In the genomic region with DNA sequence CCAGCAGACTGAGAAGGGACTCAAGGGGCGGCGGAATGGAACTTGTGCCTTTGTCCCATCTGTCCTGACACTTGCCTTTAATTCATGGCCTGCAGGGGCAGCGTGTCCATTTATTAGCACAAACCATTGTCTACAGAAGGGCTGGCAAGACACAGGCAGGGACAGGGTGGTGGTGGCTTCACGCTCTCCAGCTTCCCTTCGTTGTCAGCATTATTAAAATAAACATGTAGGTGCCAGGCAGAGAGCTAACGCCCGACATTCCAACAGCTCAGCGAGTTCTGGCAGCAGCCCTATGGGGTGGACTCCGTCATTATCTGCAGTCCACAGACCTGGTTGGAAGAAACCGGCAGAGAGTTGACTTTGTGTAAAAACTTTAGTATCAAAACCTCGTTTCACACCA, we compare ENCODE assay signal across 29 cellular contexts. TPM values are rescaled to one million over a fixed set of nuclear protein-coding genes. Genes with fewer than 3 reads are reported as not detected.
DNase-seq lines count a peak whose midpoint lies in the region; ATAC-seq, FAIRE-seq and TF ChIP-seq lines count a peak whose summit lies in the region.
"Had no signal": no experiment of that assay in that cellular context is flagged by ENCODE, and none has a peak within 500 bp of the region (broad histone marks: within the 10 kb centered on the region; RNA-seq: fewer than 3 reads in every experiment).

No MANE protein-coding gene starts in this region.

- no peaks in the 10 kb centered on the region for H3K9me3 Mint-ChIP-seq in activated CD4-positive, alpha-beta memory T cell treated with anti-CD3 and anti-CD28 coated beads, Interleukin-2, amount 10 ng/mL, durations not matched to agents 7 days and 5 days
- H3K9me3 Mint-ChIP-seq: activated CD4-positive, alpha-beta memory T cell treated with anti-CD3 and anti-CD28 coated beads for 36 hours; stimulated activated naive CD8-positive, alpha-beta T cell treated with anti-CD3 and anti-CD28 coated beads, Interleukin-15, amount 100 ng/mL, for 72 hours had no signal

- intact Hi-C loops in HepG2 (cut with micrococcal nuclease; ENCODE audit: unreplicated experiment) (no loop called here), right lobe of liver (cut with DNase I) (no loop called here), K562 (cut with micrococcal nuclease) (no loop called here)

- H3K27ac Mint-ChIP-seq in activated CD4-positive, alpha-beta memory T cell treated with anti-CD3 and anti-CD28 coated beads, Interleukin-2, amount 10 ng/mL, durations not matched to agents 7 days and 5 days: no peak overlapping the region
- H3K27ac Mint-ChIP-seq: stimulated activated naive CD8-positive, alpha-beta T cell treated with anti-CD3 and anti-CD28 coated beads, Interleukin-15, amount 100 ng/mL, for 72 hours had no signal

- H3K9ac ChIP-seq in HepG2 (ENCODE audit: insufficient read depth, low read depth, low read length): no peak overlapping the region
- H3K9ac ChIP-seq in K562 (ENCODE audit: insufficient read depth in 1 of 2, low read depth in 2 of 2, low read length in 2 of 2): peak overlapping the region in 1 of 2 experiments; percentile 22; a peak in 1 of 4 replicates
- H3K9ac ChIP-seq: GM23248, SK-N-SH had no signal

- DNase-seq in HepG2 (ENCODE audit: low spot score): no peak
- no peak for DNase-seq in right lobe of liver
- DNase-seq in K562 (ENCODE audit: extremely low read depth in 1 of 4, low spot score in 3 of 4): peak in 3 of 4 experiments; percentile 34 to 44 (median 44)
- no peak for DNase-seq in right atrium auricular region (ENCODE audit: low spot score)
- no peak for DNase-seq in GM12892 (ENCODE audit: insufficient read length)
- DNase-seq in activated CD4-positive, alpha-beta memory T cell treated with anti-CD3 and anti-CD28 coated beads, Interleukin-2, amount 10 ng/mL, durations not matched to agents 7 days and 5 days: no peak
- DNase-seq: activated CD4-positive, CD25-positive, alpha-beta regulatory T cell; activated gamma-delta T cell; activated T-cell treated with anti-CD3 and anti-CD28 coated beads for 4 hours; adrenal gland; brain microvascular endothelial cell; CD4-positive, CD25-positive, alpha-beta regulatory T cell; GM23248; naive thymus-derived CD4-positive, alpha-beta T cell; NCI-H1105; NCI-H2081; retina; SK-N-SH; stimulated activated naive CD8-positive, alpha-beta T cell treated with anti-CD3 and anti-CD28 coated beads, Interleukin-15, amount 100 ng/mL, for 72 hours; upper lobe of right lung had no signal

- no peak overlapping the region for H2AFZ ChIP-seq in HepG2 (ENCODE audit: low read length)
- H2AFZ ChIP-seq in K562 (ENCODE audit: low read depth, low read length): peak overlapping the region; percentile 92
- H2AFZ ChIP-seq: GM23248 had no signal

- H3K36me3 ChIP-seq in HepG2 (replicated peaks in 1 of 2; ENCODE audit: control insufficient read depth in 1 of 2, insufficient read depth in 2 of 2, low read length in 2 of 2): no peaks in the 10 kb centered on the region
- H3K36me3 ChIP-seq in right lobe of liver: no peaks in the 10 kb centered on the region
- no peaks in the 10 kb centered on the region for H3K36me3 ChIP-seq in K562 (ENCODE audit: control insufficient read depth, insufficient read depth, low read length)
- no peaks in the 10 kb centered on the region for H3K36me3 ChIP-seq in right atrium auricular region
- H3K36me3 ChIP-seq: adrenal gland, brain microvascular endothelial cell, upper lobe of right lung had no signal

- 38% methylated on average over 11 of the region's 11 CpGs for WGBS in HepG2 (ENCODE audit: low lambda C conversion rate)
- 52% methylated on average over 6 of the region's 11 CpGs for WGBS in right lobe of liver (ENCODE audit: insufficient coverage, low coverage, low lambda C conversion rate, missing lambda C conversion rate)
- 23% methylated on average over 11 of the region's 11 CpGs for WGBS in K562 (ENCODE audit: insufficient coverage, low coverage, missing lambda C conversion rate)

- H3K4me2 ChIP-seq in HepG2 (ENCODE audit: low read depth, low read length) (no peak overlapping the region), K562 (ENCODE audit: insufficient read depth, low read length) (peak overlapping the region; percentile 40)
- H3K4me2 ChIP-seq: SK-N-SH had no signal

- no peaks in the 10 kb centered on the region for H3K27me3 Mint-ChIP-seq in activated CD4-positive, alpha-beta memory T cell treated with anti-CD3 and anti-CD28 coated beads, Interleukin-2, amount 10 ng/mL, durations not matched to agents 7 days and 5 days
- H3K27me3 Mint-ChIP-seq: activated CD4-positive, alpha-beta memory T cell treated with anti-CD3 and anti-CD28 coated beads for 36 hours; CD4-positive, CD25-positive, alpha-beta regulatory T cell; naive thymus-derived CD4-positive, alpha-beta T cell; stimulated activated naive CD8-positive, alpha-beta T cell treated with anti-CD3 and anti-CD28 coated beads, Interleukin-15, amount 100 ng/mL, for 72 hours had no signal

- CTCF ChIA-PET in HepG2 (lab: Yijun Ruan, JAX; ENCODE audit: low intra/inter-chr PET ratio, low total read pairs) (no interaction called here), K562 (lab: Yijun Ruan, JAX; ENCODE audit: low intra/inter-chr PET ratio) (no interaction called here)
- CTCF ChIA-PET in activated CD4-positive, alpha-beta memory T cell treated with anti-CD3 and anti-CD28 coated beads, Interleukin-2, amount 10 ng/mL, durations not matched to agents 7 days and 5 days (lab: Charles Lee): no interaction called here

- H3K4me1 ChIP-seq in HepG2 (ENCODE audit: insufficient read depth, low read length) (no peaks in the 10 kb centered on the region), right lobe of liver (no peaks in the 10 kb centered on the region), K562 (replicated peaks in 1 of 2; ENCODE audit: control insufficient read depth in 2 of 2, insufficient read depth in 2 of 2, low read length in 2 of 2) (peaks cover 8 to 29% of the 10 kb centered on the region in 2 experiments; a peak in 4 of 5 replicates), right atrium auricular region (peaks cover 0 to 22% of the 10 kb centered on the region in 2 donors)
- H3K4me1 ChIP-seq: adrenal gland, upper lobe of right lung had no signal

- no peak overlapping the region for H3K4me3 ChIP-seq in HepG2 (replicated peaks in 1 of 3; ENCODE audit: insufficient read depth in 1 of 3, low read depth in 2 of 3, low read length in 3 of 3)
- no peak overlapping the region for H3K4me3 ChIP-seq in right lobe of liver
- no peak overlapping the region for H3K4me3 ChIP-seq in K562
- no peak overlapping the region for H3K4me3 ChIP-seq in right atrium auricular region
- H3K4me3 ChIP-seq: adrenal gland, GM23248, upper lobe of right lung had no signal

- H3K4me1 Mint-ChIP-seq in activated CD4-positive, alpha-beta memory T cell treated with anti-CD3 and anti-CD28 coated beads, Interleukin-2, amount 10 ng/mL, durations not matched to agents 7 days and 5 days: peaks cover 37% of the 10 kb centered on the region

- TF ChIP-seq RAD21 in HepG2 (CRISPR knock-in tag; IDR thresholded peaks at IDR 0.05) (no peak), K562 (CRISPR knock-in tag; conservative IDR thresholded peaks at IDR 0.05 in 1 of 2, IDR thresholded peaks at IDR 0.05 in 1 of 2) (no peak)

- H3K9me3 ChIP-seq in HepG2 (ENCODE audit: low read length): no peaks in the 10 kb centered on the region
- H3K9me3 ChIP-seq in right lobe of liver: no peaks in the 10 kb centered on the region
- H3K9me3 ChIP-seq in K562 (replicated peaks; ENCODE audit: control insufficient read depth, insufficient read depth, low read depth, low read length): no peaks in the 10 kb centered on the region
- H3K9me3 ChIP-seq in right atrium auricular region: no peaks in the 10 kb centered on the region
- H3K9me3 ChIP-seq: adrenal gland, SK-N-SH, upper lobe of right lung had no signal

- TF ChIP-seq CTCF in HepG2 (CRISPR knock-in tag; IDR thresholded peaks at IDR 0.05) (no peak), right lobe of liver (IDR thresholded peaks at IDR 0.05) (no peak), K562 (IDR thresholded peaks at IDR 0.05 in 2 of 3, conservative IDR thresholded peaks at IDR 0.05 in 1 of 3; ENCODE audit: insufficient read depth in 2 of 3, low read depth in 1 of 3, low read length in 3 of 3) (peak in 2 of 3 experiments; percentile 27 to 36; a peak in 2 of 6 replicates), right atrium auricular region (IDR thresholded peaks at IDR 0.05) (peak in 1 of 2 donors; percentile 12)

- H4K20me1 ChIP-seq in HepG2 (ENCODE audit: insufficient read depth, low read length) (no peaks in the 10 kb centered on the region), K562 (replicated peaks; ENCODE audit: control insufficient read depth, insufficient read depth, low read length) (no peaks in the 10 kb centered on the region)

- in situ Hi-C loops in HepG2 (cut with HindIII; ENCODE audit: extremely low pct_ligation_motif_present, low pct_unique_long_range_greater_than_20kb): no loop called here
- in situ Hi-C loops in K562 (cut with MboI): no loop called here

- FAIRE-seq in HepG2 (lab: Jason Lieb, UNC): no peak
- FAIRE-seq in K562 (lab: Jason Lieb, UNC): peak; percentile 11
- no peak for FAIRE-seq in GM12892 (lab: Jason Lieb, UNC)
- FAIRE-seq: colon had no signal

- no peak overlapping the region for H3K4me3 Mint-ChIP-seq in activated CD4-positive, alpha-beta memory T cell treated with anti-CD3 and anti-CD28 coated beads, Interleukin-2, amount 10 ng/mL, durations not matched to agents 7 days and 5 days
- H3K4me3 Mint-ChIP-seq: activated CD4-positive, alpha-beta memory T cell treated with anti-CD3 and anti-CD28 coated beads for 36 hours; CD4-positive, CD25-positive, alpha-beta regulatory T cell; naive thymus-derived CD4-positive, alpha-beta T cell; stimulated activated naive CD8-positive, alpha-beta T cell treated with anti-CD3 and anti-CD28 coated beads, Interleukin-15, amount 100 ng/mL, for 72 hours had no signal

- TF ChIP-seq EP300 in HepG2 (IDR thresholded peaks at IDR 0.05; ENCODE audit: low read depth in 2 of 2, low read length in 2 of 2) (no peak), HepG2 (CRISPR knock-in tag; IDR thresholded peaks at IDR 0.05; ENCODE audit: borderline replicate concordance) (no peak), K562 (IDR thresholded peaks at IDR 0.05; ENCODE audit: low read length) (no peak)

- ATAC-seq in HepG2: peak; percentile 44; the same call in 2 of the 3 replicates
- ATAC-seq in right lobe of liver: no peak
- peak; percentile 84 for ATAC-seq in K562
- ATAC-seq in GM19324 (IDR thresholded peaks at IDR 0.05; ENCODE audit: low FRiP score, unreplicated experiment): no peak
- no peak for ATAC-seq in GM18858 (IDR thresholded peaks at IDR 0.05; ENCODE audit: unreplicated experiment)
- ATAC-seq: naive thymus-derived CD4-positive, alpha-beta T cell; stimulated activated naive CD8-positive, alpha-beta T cell treated with anti-CD3 and anti-CD28 coated beads, Interleukin-15, amount 100 ng/mL, for 72 hours had no signal

- TF ChIP-seq POLR2A in HepG2 (IDR thresholded peaks at IDR 0.05; ENCODE audit: insufficient read depth in 1 of 2, low read depth in 2 of 2, low read length in 2 of 2) (no peak), right lobe of liver (IDR thresholded peaks at IDR 0.05) (no peak), K562 (conservative IDR thresholded peaks at IDR 0.05) (no peak), GM12892 (IDR thresholded peaks at IDR 0.05; ENCODE audit: low read depth, low read length) (no peak)

- H3K36me3 Mint-ChIP-seq in activated CD4-positive, alpha-beta memory T cell treated with anti-CD3 and anti-CD28 coated beads, Interleukin-2, amount 10 ng/mL, durations not matched to agents 7 days and 5 days (ENCODE audit: low read depth): no peaks in the 10 kb centered on the region
- H3K36me3 Mint-ChIP-seq: activated CD4-positive, alpha-beta memory T cell treated with anti-CD3 and anti-CD28 coated beads for 36 hours; CD4-positive, CD25-positive, alpha-beta regulatory T cell had no signal

- no peak overlapping the region for H3K27ac ChIP-seq in HepG2 (ENCODE audit: extremely low read length, insufficient read depth, low read length)
- no peak overlapping the region for H3K27ac ChIP-seq in right lobe of liver
- H3K27ac ChIP-seq in K562 (ENCODE audit: extremely low read depth, low read depth, low read length): 0 out of 3 replicates have a peak overlapping the region, but pooled peaks have one; percentile 1
- peak overlapping the region; percentile 64 to 74 for H3K27ac ChIP-seq in right atrium auricular region
- H3K27ac ChIP-seq: adrenal gland, brain microvascular endothelial cell, GM23248, upper lobe of right lung had no signal

- H3K79me2 ChIP-seq in HepG2 (ENCODE audit: insufficient read depth, low read length): no peaks in the 10 kb centered on the region
- H3K79me2 ChIP-seq in K562 (ENCODE audit: control insufficient read depth, insufficient read depth, low read length): no peaks in the 10 kb centered on the region

- H3K27me3 ChIP-seq in HepG2 (ENCODE audit: control insufficient read depth in 1 of 2, insufficient read depth in 2 of 2, low read length in 2 of 2) (peaks cover 4 to 25% of the 10 kb centered on the region in 2 experiments; a peak in 3 of 5 replicates), right lobe of liver (no peaks in the 10 kb centered on the region), K562 (ENCODE audit: control insufficient read depth in 2 of 2, insufficient read depth in 2 of 2, low read length in 2 of 2) (no peaks in the 10 kb centered on the region), right atrium auricular region (no peaks in the 10 kb centered on the region)
- H3K27me3 ChIP-seq: adrenal gland, brain microvascular endothelial cell, upper lobe of right lung had no signal

- BruUV-seq in HepG2 (replicated peaks; lab: Mats Ljungman, UMichigan) (no TSS peak), K562 (replicated peaks; lab: Mats Ljungman, UMichigan) (no TSS peak)

- no peaks in the 10 kb centered on the region for H3K9me1 ChIP-seq in K562 (ENCODE audit: control insufficient read depth, insufficient read depth, low read length)

- POLR2A ChIA-PET in HepG2 (lab: Yijun Ruan, JAX): no interaction called here
- POLR2A ChIA-PET in K562 (lab: Yijun Ruan, JAX): interaction anchor here (0.6 kb wide), 1 partner anchor 39 kb away, joined by 3 read pairs; no protein-coding TSS in a partner anchor
- POLR2A ChIA-PET in activated CD4-positive, alpha-beta memory T cell treated with anti-CD3 and anti-CD28 coated beads, Interleukin-2, amount 10 ng/mL, durations not matched to agents 7 days and 5 days (lab: Charles Lee): no interaction called here

RNA-seq across cellular contexts. Expression of a gene that starts 16.3 kb away (rescaled TPM):
- total RNA-seq in HepG2 (2016; rRNA removed; fragmentation: Illumina TruSeq; extraction: Trizol) (not detected in 2 replicates), right lobe of liver (not detected), K562 (2014; rRNA removed) (not detected in 2 replicates), K562 (2014; rRNA removed; fragmentation: Illumina TruSeq; extraction: Trizol) (not detected in 2 replicates), K562 (2015; rRNA removed; fragmentation: Illumina TruSeq; extraction: Trizol) (not detected in 2 replicates), K562 (2021) (not detected in 2 replicates), right atrium auricular region (not detected)
- total RNA-seq in HepG2 (2016; cell fraction: cytosol; rRNA removed; fragmentation: Illumina TruSeq; extraction: Trizol; ENCODE audit: low read depth): not detected in 2 replicates
- not detected in 2 replicates for total RNA-seq in HepG2 (2016; cell fraction: insoluble cytoplasmic fraction; rRNA removed; fragmentation: Illumina TruSeq; extraction: Trizol)
- not detected in 2 replicates for total RNA-seq in HepG2 (2016; cell fraction: membrane; rRNA removed; fragmentation: Illumina TruSeq; extraction: Trizol)
- total RNA-seq in HepG2 (2016; cell fraction: nucleus; rRNA removed; fragmentation: Illumina TruSeq; extraction: Trizol): not detected in 2 replicates
- polyA plus RNA-seq in HepG2 (2011; rRNA removed) (not detected in 2 replicates), K562 (2011; rRNA removed) (not detected in 2 replicates), K562 (2014; fragmentation: Illumina TruSeq; extraction: Trizol) (not detected in 2 replicates), K562 (2014; fragmentation: Nextera tagmentation; extraction: Ambion mirVana) (not detected), K562 (2014; rRNA removed) (not detected in 2 replicates)
- polyA plus RNA-seq in HepG2 (2011; cell fraction: cytosol; rRNA removed): not detected in 2 replicates
- polyA plus RNA-seq in HepG2 (2011; cell fraction: nucleus; rRNA removed): not detected in 2 replicates
- polyA plus RNA-seq in HepG2 (2012): not detected in 2 replicates
- polyA plus RNA-seq in HepG2 (2016; cell fraction: cytosol; fragmentation: Illumina TruSeq; extraction: Trizol; ENCODE audit: low read depth): not detected in 2 replicates
- not detected in 2 replicates for polyA plus RNA-seq in HepG2 (2016; cell fraction: insoluble cytoplasmic fraction; fragmentation: Illumina TruSeq; extraction: Trizol; ENCODE audit: low read depth)
- polyA plus RNA-seq in HepG2 (2016; cell fraction: membrane; fragmentation: Illumina TruSeq; extraction: Trizol; ENCODE audit: low read depth): not detected in 2 replicates
- not detected in 2 replicates for polyA plus RNA-seq in HepG2 (2016; cell fraction: nucleus; fragmentation: Illumina TruSeq; extraction: Trizol; ENCODE audit: insufficient read depth, low read depth)
- not detected in 2 replicates for polyA minus RNA-seq in HepG2 (2011; rRNA and poly(A)+ RNA removed; ENCODE audit: low replicate concordance)
- polyA minus RNA-seq in HepG2 (2011; cell fraction: cytosol; rRNA and poly(A)+ RNA removed): not detected in 2 replicates
- not detected in 2 replicates for polyA minus RNA-seq in HepG2 (2011; cell fraction: nucleus; rRNA and poly(A)+ RNA removed)
- not detected in 2 replicates for total RNA-seq in K562 (2011; cell fraction: chromatin; rRNA removed; ENCODE audit: low replicate concordance)
- not detected in 2 replicates for total RNA-seq in K562 (2011; cell fraction: nucleolus; rRNA removed)
- not detected in 2 replicates for total RNA-seq in K562 (2011; cell fraction: nucleoplasm; rRNA removed)
- polyA plus RNA-seq in K562 (2011; cell fraction: cytosol; rRNA removed): not detected in 2 replicates
- polyA plus RNA-seq in K562 (2011; cell fraction: nucleus; rRNA removed): not detected in 2 replicates
- not detected in 2 replicates for polyA plus RNA-seq in K562 (2012)
- polyA minus RNA-seq in K562 (2011; rRNA and poly(A)+ RNA removed): not detected in 2 replicates
- not detected in 2 replicates for polyA minus RNA-seq in K562 (2011; cell fraction: cytosol; rRNA and poly(A)+ RNA removed)
- not detected in 2 replicates for polyA minus RNA-seq in K562 (2011; cell fraction: nucleus; rRNA and poly(A)+ RNA removed)
- polyA plus RNA-seq in GM12892 (2012; ENCODE audit: missing spikeins): 0.36 TPM
- total RNA-seq in activated CD4-positive, alpha-beta memory T cell treated with anti-CD3 and anti-CD28 coated beads, Interleukin-2, amount 10 ng/mL, durations not matched to agents 7 days and 5 days: 1 to 10 TPM; 2.5 to 3.1 TPM
- total RNA-seq: fibroblast of lung, glomerular endothelial cell, GM23248, osteoblast, RPMI7951, upper lobe of right lung had no signal
- polyA plus RNA-seq: AG04450, fibroblast of lung, GM23248, SK-N-SH had no signal

RNA-seq across cellular contexts. Expression of a gene that starts 35.7 kb away (rescaled TPM):
- not detected in 2 replicates for total RNA-seq in HepG2 (2016; rRNA removed; fragmentation: Illumina TruSeq; extraction: Trizol)
- not detected in 2 replicates for total RNA-seq in HepG2 (2016; cell fraction: cytosol; rRNA removed; fragmentation: Illumina TruSeq; extraction: Trizol; ENCODE audit: low read depth)
- total RNA-seq in HepG2 (2016; cell fraction: insoluble cytoplasmic fraction; rRNA removed; fragmentation: Illumina TruSeq; extraction: Trizol): not detected in 2 replicates
- not detected in 2 replicates for total RNA-seq in HepG2 (2016; cell fraction: membrane; rRNA removed; fragmentation: Illumina TruSeq; extraction: Trizol)
- not detected in 2 replicates for total RNA-seq in HepG2 (2016; cell fraction: nucleus; rRNA removed; fragmentation: Illumina TruSeq; extraction: Trizol)
- polyA plus RNA-seq in HepG2 (2011; rRNA removed): not detected in 2 replicates
- not detected in 2 replicates for polyA plus RNA-seq in HepG2 (2011; cell fraction: cytosol; rRNA removed)
- polyA plus RNA-seq in HepG2 (2011; cell fraction: nucleus; rRNA removed): not detected in 2 replicates
- not detected in 2 replicates for polyA plus RNA-seq in HepG2 (2012)
- polyA plus RNA-seq in HepG2 (2016; cell fraction: cytosol; fragmentation: Illumina TruSeq; extraction: Trizol; ENCODE audit: low read depth): not detected in 2 replicates
- polyA plus RNA-seq in HepG2 (2016; cell fraction: insoluble cytoplasmic fraction; fragmentation: Illumina TruSeq; extraction: Trizol; ENCODE audit: low read depth): not detected in 2 replicates
- polyA plus RNA-seq in HepG2 (2016; cell fraction: membrane; fragmentation: Illumina TruSeq; extraction: Trizol; ENCODE audit: low read depth): not detected in 2 replicates
- polyA plus RNA-seq in HepG2 (2016; cell fraction: nucleus; fragmentation: Illumina TruSeq; extraction: Trizol; ENCODE audit: insufficient read depth, low read depth): not detected in 2 replicates
- not detected in 2 replicates for polyA minus RNA-seq in HepG2 (2011; rRNA and poly(A)+ RNA removed; ENCODE audit: low replicate concordance)
- not detected in 2 replicates for polyA minus RNA-seq in HepG2 (2011; cell fraction: cytosol; rRNA and poly(A)+ RNA removed)
- polyA minus RNA-seq in HepG2 (2011; cell fraction: nucleus; rRNA and poly(A)+ RNA removed): not detected in 2 replicates
- 1 to 10 TPM in 1 of 6 experiments, under 1 TPM in 5; 0.31 to 1.1 (median 0.64) TPM for total RNA-seq in right lobe of liver
- 0.76 and 1.1 TPM in 2 replicates for total RNA-seq in K562 (2011; cell fraction: chromatin; rRNA removed; ENCODE audit: low replicate concordance)
- total RNA-seq in K562 (2011; cell fraction: nucleolus; rRNA removed): 0.66 and 0.83 TPM in 2 replicates
- 0.46 and 0.95 TPM in 2 replicates for total RNA-seq in K562 (2011; cell fraction: nucleoplasm; rRNA removed)
- total RNA-seq in K562 (2014; rRNA removed): not detected in 2 replicates
- total RNA-seq in K562 (2014; rRNA removed; fragmentation: Illumina TruSeq; extraction: Trizol): not detected in 2 replicates
- not detected in 2 replicates for total RNA-seq in K562 (2015; rRNA removed; fragmentation: Illumina TruSeq; extraction: Trizol)
- total RNA-seq in K562 (2021): not detected in 2 replicates
- polyA plus RNA-seq in K562 (2011; rRNA removed): 0.10 and 0.19 TPM in 2 replicates
- 0.09 and 0.12 TPM in 2 replicates for polyA plus RNA-seq in K562 (2011; cell fraction: cytosol; rRNA removed)
- 0.38 and 0.58 TPM in 2 replicates for polyA plus RNA-seq in K562 (2011; cell fraction: nucleus; rRNA removed)
- polyA plus RNA-seq in K562 (2012): 0.03 TPM in 1 of 2 replicates, not detected in the other
- not detected in 2 replicates for polyA plus RNA-seq in K562 (2014; fragmentation: Illumina TruSeq; extraction: Trizol)
- polyA plus RNA-seq in K562 (2014; fragmentation: Nextera tagmentation; extraction: Ambion mirVana): not detected
- not detected in 2 replicates for polyA plus RNA-seq in K562 (2014; rRNA removed)
- polyA minus RNA-seq in K562 (2011; rRNA and poly(A)+ RNA removed): 0.21 and 0.32 TPM in 2 replicates
- polyA minus RNA-seq in K562 (2011; cell fraction: cytosol; rRNA and poly(A)+ RNA removed): not detected in 2 replicates
- polyA minus RNA-seq in K562 (2011; cell fraction: nucleus; rRNA and poly(A)+ RNA removed): 0.54 and 1.00 TPM in 2 replicates
- under 1 TPM in 1 of 2 donors, not detected in 1; 0.30 TPM for total RNA-seq in right atrium auricular region
- polyA plus RNA-seq in GM12892 (2012; ENCODE audit: missing spikeins): not detected
- 1 to 10 TPM; 3.5 to 3.8 TPM for total RNA-seq in activated CD4-positive, alpha-beta memory T cell treated with anti-CD3 and anti-CD28 coated beads, Interleukin-2, amount 10 ng/mL, durations not matched to agents 7 days and 5 days
- total RNA-seq: GM23248, osteoblast, RPMI7951 had no signal
- polyA plus RNA-seq: AG04450; fibroblast of lung; GM23248; naive thymus-derived CD4-positive, alpha-beta T cell; SK-N-SH had no signal

Comparison
In these comparisons a context has a peak if more than half of its experiments do, and no peak if none do; other contexts are left out.
1. ATAC-seq: peak in HepG2 (single experiment) and K562 (single experiment); none in right lobe of liver (0 of 4), GM19324 (single experiment) and GM18858 (single experiment).
2. DNase-seq: peak in K562 (3 of 4); none in HepG2 (single experiment), right lobe of liver (0 of 3), right atrium auricular region (single experiment), GM12892 (single experiment) and activated CD4-positive, alpha-beta memory T cell treated with anti-CD3 and anti-CD28 coated beads, Interleukin-2, amount 10 ng/mL, durations not matched to agents 7 days and 5 days (single experiment).
3. H3K27ac ChIP-seq: peak in K562 (single experiment) and right atrium auricular region (2 of 2); none in HepG2 (single experiment) and right lobe of liver (0 of 3).
4. CTCF ChIP-seq: peak in K562 (2 of 3); none in HepG2 (single experiment) and right lobe of liver (0 of 4).